15 cellular contexts compared by ENCODE assay signal in genomic region chr2:43199492-43200481, GRCh38. TPM values are rescaled to one million over a fixed set of nuclear protein-coding genes. Genes with fewer than 3 reads are reported as not detected.
DNase-seq lines count a peak whose midpoint lies in the region; ATAC-seq, FAIRE-seq and TF ChIP-seq lines count a peak whose summit lies in the region.
"Had no signal": no experiment of that assay in that cellular context is flagged by ENCODE, and none has a peak within 500 bp of the region (broad histone marks: within the 10 kb centered on the region; RNA-seq: fewer than 3 reads in every experiment).

No MANE protein-coding gene starts in this region.

- H3K27ac ChIP-seq in PC-9 = peak overlapping the region; percentile 86

- H3K4me3 ChIP-seq in PC-9 = no peak overlapping the region
- H3K4me3 ChIP-seq: GM12878, Peyer's patch, smooth muscle cell had no signal

- H2AFZ ChIP-seq in PC-9 = no peak overlapping the region

- H3K79me2 ChIP-seq in PC-9 (ENCODE audit: low read depth) = no peaks in the 10 kb centered on the region

- BruUV-seq in PC-9 (replicated peaks; lab: Mats Ljungman, UMichigan) = TSS peak; percentile 31

- peaks cover 3% of the 10 kb centered on the region for H3K9me3 Mint-ChIP-seq in stimulated activated memory B cell treated with anti-CD40 and anti-IgM and Interleukin-4, amounts not matched to agents 10 μg/mL and 1 μg/mL and 100 μg/mL, for 72 hours

- no peak for ATAC-seq in stimulated activated memory B cell treated with anti-CD40 and anti-IgM and Interleukin-4, amounts not matched to agents 10 μg/mL and 1 μg/mL and 100 μg/mL, for 72 hours
- ATAC-seq in GM21737 (IDR thresholded peaks at IDR 0.05; ENCODE audit: unreplicated experiment) = no peak
- ATAC-seq: GM12878 had no signal

- no peak for TF ChIP-seq CTCF in PC-9 (conservative IDR thresholded peaks at IDR 0.05)

- H3K36me3 ChIP-seq in PC-9 (ENCODE audit: low read depth) = no peaks in the 10 kb centered on the region
- H3K36me3 ChIP-seq: Peyer's patch had no signal

- no peaks in the 10 kb centered on the region for H3K27me3 Mint-ChIP-seq in stimulated activated memory B cell treated with anti-CD40 and anti-IgM and Interleukin-4, amounts not matched to agents 10 μg/mL and 1 μg/mL and 100 μg/mL, for 72 hours
- H3K27me3 Mint-ChIP-seq: naive B cell had no signal

- intact Hi-C loops in PC-9 (cut with micrococcal nuclease; ENCODE audit: unreplicated experiment) = loop anchor here (2.0 kb wide), 3 partner anchors 15 to 31 kb away; no protein-coding TSS in a partner anchor

- TF ChIP-seq POLR2A in H54 (IDR thresholded peaks at IDR 0.05; ENCODE audit: low read depth, low read length) = no peak

- CTCF ChIA-PET in PC-9 (lab: Charles Lee) = no interaction called here

- H3K4me1 ChIP-seq in PC-9 (replicated peaks; ENCODE audit: insufficient read depth) = peaks cover 40% of the 10 kb centered on the region

- H3K27ac Mint-ChIP-seq in stimulated activated memory B cell treated with anti-CD40 and anti-IgM and Interleukin-4, amounts not matched to agents 10 μg/mL and 1 μg/mL and 100 μg/mL, for 72 hours = peak overlapping the region; percentile 17

- H3K4me2 ChIP-seq in PC-9 = peak overlapping the region; percentile 46
- H3K4me2 ChIP-seq: smooth muscle cell had no signal

- peaks cover 26% of the 10 kb centered on the region for H3K4me1 Mint-ChIP-seq in stimulated activated memory B cell treated with anti-CD40 and anti-IgM and Interleukin-4, amounts not matched to agents 10 μg/mL and 1 μg/mL and 100 μg/mL, for 72 hours

- H3K27me3 ChIP-seq in PC-9 (ENCODE audit: insufficient read depth, low read depth) = no peaks in the 10 kb centered on the region
- H3K27me3 ChIP-seq: Peyer's patch had no signal

- H3K9me2 ChIP-seq in PC-9 (ENCODE audit: insufficient read depth) = no peaks in the 10 kb centered on the region

- FAIRE-seq in H54 (lab: Jason Lieb, UNC) = peak; percentile 45
- FAIRE-seq: endothelial cell of umbilical vein, GM12878 had no signal

- DNase-seq in H54 (ENCODE audit: insufficient read length, low spot score) (peak; percentile 68), PC-9 (peak; percentile 93 to 98), islet precursor cell (peak; percentile 97), SHP77 treated with DMSO at 0.1 percent for 48 hours (lab: John Stamatoyannopoulos, UW) (no peak), DMS153 (lab: John Stamatoyannopoulos, UW) (no peak)
- DNase-seq in activated CD4-positive, alpha-beta T cell treated with anti-CD3 and anti-CD28 coated beads, Interleukin-2, amount 50 U/mL, for 1 hour = no peak
- DNase-seq: amniotic stem cell, naive B cell, NCI-H2029 had no signal

- POLR2A ChIA-PET in PC-9 (lab: Charles Lee; ENCODE audit: unreplicated experiment) = no interaction called here

- no peak overlapping the region for H3K4me3 Mint-ChIP-seq in stimulated activated memory B cell treated with anti-CD40 and anti-IgM and Interleukin-4, amounts not matched to agents 10 μg/mL and 1 μg/mL and 100 μg/mL, for 72 hours
- H3K4me3 Mint-ChIP-seq: naive B cell had no signal

- H3K36me3 Mint-ChIP-seq in stimulated activated memory B cell treated with anti-CD40 and anti-IgM and Interleukin-4, amounts not matched to agents 10 μg/mL and 1 μg/mL and 100 μg/mL, for 72 hours = no peaks in the 10 kb centered on the region

- H4K20me1 ChIP-seq in PC-9 (ENCODE audit: insufficient read depth) = no peaks in the 10 kb centered on the region

- H3K9me3 ChIP-seq in PC-9 (ENCODE audit: insufficient read depth, low read depth) = no peaks in the 10 kb centered on the region
- H3K9me3 ChIP-seq: Peyer's patch had no signal

- peaks cover 24% of the 10 kb centered on the region for H3F3A ChIP-seq in PC-9 (ENCODE audit: insufficient read depth, low read depth)

RNA-seq across cellular contexts. Expression of gene ZFP36L2, which starts 26.6 kb away (rescaled TPM):
- total RNA-seq in PC-9 (2021) = 31.3 and 34.3 TPM in 2 replicates

Comparison
In these comparisons a context has a peak if more than half of its experiments do, and no peak if none do; other contexts are left out.
1. DNase-seq: peak in H54 (single experiment), PC-9 (2 of 2) and islet precursor cell (single experiment); none in activated CD4-positive, alpha-beta T cell treated with anti-CD3 and anti-CD28 coated beads, Interleukin-2, amount 50 U/mL, for 1 hour (single experiment), SHP77 treated with DMSO at 0.1 percent for 48 hours (single experiment) and DMS153 (single experiment).